8 cellular contexts compared by ENCODE assay signal in genomic region chr1:185316163-185317033, GRCh38.
A peak's percentile ranks its signal among the peaks of the same experiment; 100 is the strongest.
DNase-seq lines count a peak whose midpoint lies in the region; ATAC-seq and TF ChIP-seq lines count a peak whose summit lies in the region.

No MANE protein-coding gene starts in this region.

- no peak for TF ChIP-seq CTCF in AG10803 (conservative IDR thresholded peaks at IDR 0.05; ENCODE audit: low read length)
- TF ChIP-seq CTCF in choroid plexus epithelial cell (conservative IDR thresholded peaks at IDR 0.05; ENCODE audit: low read depth, low read length), result peak; percentile 46

- ATAC-seq in GM18909 (IDR thresholded peaks at IDR 0.05; ENCODE audit: poor library complexity, unreplicated experiment) (peak; percentile 60), HG03175 (IDR thresholded peaks at IDR 0.05; ENCODE audit: unreplicated experiment) (peak; percentile 46)

- DNase-seq in AG10803 (ENCODE audit: low read depth), result peak; percentile 93
- DNase-seq in NCI-H345 treated with DMSO at 0.1 percent for 48 hours (lab: John Stamatoyannopoulos, UW; ENCODE audit: unreplicated experiment), result peak; percentile 45
- peak; percentile 89 to 90 for DNase-seq in activated CD4-positive, alpha-beta T cell treated with anti-CD3 and anti-CD28 coated beads for 4 hours
- DNase-seq in choroid plexus epithelial cell (ENCODE audit: low read depth), result peak; percentile 95
- peak; percentile 97 for DNase-seq in left kidney (ENCODE audit: low read depth, low spot score)
- peak; percentile 86 to 92 for DNase-seq in stimulated activated CD4-positive, alpha-beta T cell treated with anti-CD3 and anti-CD28 coated beads, Interleukin-1b, Interleukin-23, amount 100 ng/mL, for 4 hours (ENCODE audit: low read depth in 2 of 2)

- H3K4me3 ChIP-seq in AG10803 (ENCODE audit: low read length) (peak overlapping the region; percentile 89), choroid plexus epithelial cell (ENCODE audit: low read depth, low read length) (peak overlapping the region; percentile 92)

Comparison
In these comparisons a context has a peak if more than half of its experiments do, and no peak if none do; other contexts are left out.
1. Peak in every context shown above with its lines: DNase-seq, ATAC-seq and H3K4me3 ChIP-seq.
2. DNase-seq: peak in every context shown above with its lines; median percentile 97 in left kidney; 95 in choroid plexus epithelial cell; 93 in AG10803; 90 in activated CD4-positive, alpha-beta T cell treated with anti-CD3 and anti-CD28 coated beads for 4 hours; 89 in stimulated activated CD4-positive, alpha-beta T cell treated with anti-CD3 and anti-CD28 coated beads, Interleukin-1b, Interleukin-23, amount 100 ng/mL, for 4 hours; 45 in NCI-H345 treated with DMSO at 0.1 percent for 48 hours.